ENCODE assay signal across 1 cellular context in the genomic region with DNA sequence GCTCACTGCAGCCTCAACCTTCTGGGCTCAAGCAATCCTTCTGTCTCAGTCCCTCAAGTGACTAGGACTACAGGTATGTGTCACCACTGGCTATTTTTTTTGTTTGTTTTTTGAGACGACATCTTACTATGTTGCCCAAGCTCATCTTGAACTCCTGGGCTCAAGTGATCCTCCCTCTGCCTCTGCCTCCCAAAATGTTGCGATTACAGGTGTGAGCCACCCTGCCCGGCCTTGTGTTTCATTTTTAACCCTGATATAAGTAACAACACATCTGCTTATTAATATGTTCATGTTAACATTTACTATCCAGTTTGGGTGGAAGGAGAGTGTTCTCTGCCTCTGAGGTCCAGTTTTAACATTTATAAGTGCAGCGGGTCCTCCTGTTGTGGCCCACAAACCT.
TF ChIP-seq lines count a peak whose summit lies in the region.

No MANE protein-coding gene starts in this region.

TF ChIP-seq in HepG2, 621 proteins besides CTCF, POLR2A, EP300 and RAD21:
- TF ChIP-seq ZNF761 (CRISPR knock-in tag; conservative IDR thresholded peaks at IDR 0.05) (no peak), SALL1 (CRISPR knock-in tag; IDR thresholded peaks at IDR 0.05) (peak; percentile 35; the same call in 1 of the 2 replicates), ZBTB1 (CRISPR knock-in tag; IDR thresholded peaks at IDR 0.05; ENCODE audit: borderline replicate concordance) (no peak), FIP1L1 (IDR thresholded peaks at IDR 0.05; ENCODE audit: borderline replicate concordance, insufficient read depth, low read depth, low read length) (no peak), ZNF501 (CRISPR knock-in tag; IDR thresholded peaks at IDR 0.05) (peak; percentile 38; the same call in 1 of the 2 replicates), ZNF335 (CRISPR knock-in tag; IDR thresholded peaks at IDR 0.05) (0 out of 2 replicates have a peak, but pooled peaks have one; percentile 10), ARID2 (CRISPR knock-in tag; IDR thresholded peaks at IDR 0.05; ENCODE audit: borderline replicate concordance) (peak; percentile 16; the same call in 1 of the 2 replicates), ATF1 (CRISPR knock-in tag; IDR thresholded peaks at IDR 0.05) (no peak), ZNF44 (CRISPR knock-in tag; IDR thresholded peaks at IDR 0.05) (no peak), THYN1 (CRISPR knock-in tag; IDR thresholded peaks at IDR 0.05; ENCODE audit: borderline replicate concordance, low read depth) (no peak), TGIF2 (CRISPR knock-in tag; IDR thresholded peaks at IDR 0.05) (no peak), ZNF431 (CRISPR knock-in tag; IDR thresholded peaks at IDR 0.05; ENCODE audit: borderline replicate concordance, low read depth) (no peak), ZNF572 (CRISPR knock-in tag; IDR thresholded peaks at IDR 0.05) (no peak), ZNF556 (CRISPR knock-in tag; IDR thresholded peaks at IDR 0.05; ENCODE audit: borderline replicate concordance) (0 out of 2 replicates have a peak, but pooled peaks have one; percentile 27), ZMYM3 (CRISPR knock-in tag; IDR thresholded peaks at IDR 0.05) (peak; percentile 51; the same call in 1 of the 2 replicates), ZC3H13 (CRISPR knock-in tag; IDR thresholded peaks at IDR 0.05) (peak; percentile 57; the same call in 1 of the 2 replicates), BCL6 (CRISPR knock-in tag; IDR thresholded peaks at IDR 0.05) (no peak), ZFX (CRISPR knock-in tag; IDR thresholded peaks at IDR 0.05; ENCODE audit: low read depth) (no peak), DPF2 (CRISPR knock-in tag; IDR thresholded peaks at IDR 0.05; ENCODE audit: borderline replicate concordance, low read depth) (0 out of 2 replicates have a peak, but pooled peaks have one; percentile 12), HDAC1 (CRISPR knock-in tag; IDR thresholded peaks at IDR 0.05) (0 out of 2 replicates have a peak, but pooled peaks have one; percentile 29), ZNF460 (CRISPR knock-in tag; IDR thresholded peaks at IDR 0.05; ENCODE audit: borderline replicate concordance) (peak; percentile 64; the same call in 1 of the 2 replicates), NFATC3 (CRISPR knock-in tag; IDR thresholded peaks at IDR 0.05) (no peak), FOSL2 (CRISPR knock-in tag; IDR thresholded peaks at IDR 0.05) (peak; percentile 41)
- TF ChIP-seq, protein P1, sequence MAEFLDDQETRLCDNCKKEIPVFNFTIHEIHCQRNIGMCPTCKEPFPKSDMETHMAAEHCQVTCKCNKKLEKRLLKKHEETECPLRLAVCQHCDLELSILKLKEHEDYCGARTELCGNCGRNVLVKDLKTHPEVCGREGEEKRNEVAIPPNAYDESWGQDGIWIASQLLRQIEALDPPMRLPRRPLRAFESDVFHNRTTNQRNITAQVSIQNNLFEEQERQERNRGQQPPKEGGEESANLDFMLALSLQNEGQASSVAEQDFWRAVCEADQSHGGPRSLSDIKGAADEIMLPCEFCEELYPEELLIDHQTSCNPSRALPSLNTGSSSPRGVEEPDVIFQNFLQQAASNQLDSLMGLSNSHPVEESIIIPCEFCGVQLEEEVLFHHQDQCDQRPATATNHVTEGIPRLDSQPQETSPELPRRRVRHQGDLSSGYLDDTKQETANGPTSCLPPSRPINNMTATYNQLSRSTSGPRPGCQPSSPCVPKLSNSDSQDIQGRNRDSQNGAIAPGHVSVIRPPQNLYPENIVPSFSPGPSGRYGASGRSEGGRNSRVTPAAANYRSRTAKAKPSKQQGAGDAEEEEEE (CRISPR knock-in tag; IDR thresholded peaks at IDR 0.05; ENCODE audit: borderline replicate concordance) = 0 out of 2 replicates have a peak, but pooled peaks have one; percentile 36
- TF ChIP-seq, protein P2, sequence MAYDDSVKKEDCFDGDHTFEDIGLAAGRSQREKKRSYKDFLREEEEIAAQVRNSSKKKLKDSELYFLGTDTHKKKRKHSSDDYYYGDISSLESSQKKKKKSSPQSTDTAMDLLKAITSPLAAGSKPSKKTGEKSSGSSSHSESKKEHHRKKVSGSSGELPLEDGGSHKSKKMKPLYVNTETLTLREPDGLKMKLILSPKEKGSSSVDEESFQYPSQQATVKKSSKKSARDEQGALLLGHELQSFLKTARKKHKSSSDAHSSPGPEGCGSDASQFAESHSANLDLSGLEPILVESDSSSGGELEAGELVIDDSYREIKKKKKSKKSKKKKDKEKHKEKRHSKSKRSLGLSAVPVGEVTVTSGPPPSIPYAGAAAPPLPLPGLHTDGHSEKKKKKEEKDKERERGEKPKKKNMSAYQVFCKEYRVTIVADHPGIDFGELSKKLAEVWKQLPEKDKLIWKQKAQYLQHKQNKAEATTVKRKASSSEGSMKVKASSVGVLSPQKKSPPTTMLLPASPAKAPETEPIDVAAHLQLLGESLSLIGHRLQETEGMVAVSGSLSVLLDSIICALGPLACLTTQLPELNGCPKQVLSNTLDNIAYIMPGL (CRISPR knock-in tag; IDR thresholded peaks at IDR 0.05; ENCODE audit: borderline replicate concordance in 1 of 2, low read depth in 1 of 2) = 0 out of 4 replicates have a peak, but pooled peaks of 1 of the 2 experiments have one; percentile 20
- TF ChIP-seq, protein P3, sequence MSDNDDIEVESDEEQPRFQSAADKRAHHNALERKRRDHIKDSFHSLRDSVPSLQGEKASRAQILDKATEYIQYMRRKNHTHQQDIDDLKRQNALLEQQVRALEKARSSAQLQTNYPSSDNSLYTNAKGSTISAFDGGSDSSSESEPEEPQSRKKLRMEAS (IDR thresholded peaks at IDR 0.05) = peak; percentile 8; the same call in 1 of the 2 replicates
- TF ChIP-seq, protein P4, sequence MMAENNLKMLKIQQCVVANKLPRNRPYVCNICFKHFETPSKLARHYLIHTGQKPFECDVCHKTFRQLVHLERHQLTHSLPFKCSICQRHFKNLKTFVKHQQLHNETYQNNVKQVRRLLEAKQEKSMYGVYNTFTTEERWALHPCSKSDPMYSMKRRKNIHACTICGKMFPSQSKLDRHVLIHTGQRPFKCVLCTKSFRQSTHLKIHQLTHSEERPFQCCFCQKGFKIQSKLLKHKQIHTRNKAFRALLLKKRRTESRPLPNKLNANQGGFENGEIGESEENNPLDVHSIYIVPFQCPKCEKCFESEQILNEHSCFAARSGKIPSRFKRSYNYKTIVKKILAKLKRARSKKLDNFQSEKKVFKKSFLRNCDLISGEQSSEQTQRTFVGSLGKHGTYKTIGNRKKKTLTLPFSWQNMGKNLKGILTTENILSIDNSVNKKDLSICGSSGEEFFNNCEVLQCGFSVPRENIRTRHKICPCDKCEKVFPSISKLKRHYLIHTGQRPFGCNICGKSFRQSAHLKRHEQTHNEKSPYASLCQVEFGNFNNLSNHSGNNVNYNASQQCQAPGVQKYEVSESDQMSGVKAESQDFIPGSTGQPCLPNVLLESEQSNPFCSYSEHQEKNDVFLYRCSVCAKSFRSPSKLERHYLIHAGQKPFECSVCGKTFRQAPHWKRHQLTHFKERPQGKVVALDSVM (CRISPR knock-in tag; IDR thresholded peaks at IDR 0.05) = peak; percentile 55
- TF ChIP-seq, protein P5, sequence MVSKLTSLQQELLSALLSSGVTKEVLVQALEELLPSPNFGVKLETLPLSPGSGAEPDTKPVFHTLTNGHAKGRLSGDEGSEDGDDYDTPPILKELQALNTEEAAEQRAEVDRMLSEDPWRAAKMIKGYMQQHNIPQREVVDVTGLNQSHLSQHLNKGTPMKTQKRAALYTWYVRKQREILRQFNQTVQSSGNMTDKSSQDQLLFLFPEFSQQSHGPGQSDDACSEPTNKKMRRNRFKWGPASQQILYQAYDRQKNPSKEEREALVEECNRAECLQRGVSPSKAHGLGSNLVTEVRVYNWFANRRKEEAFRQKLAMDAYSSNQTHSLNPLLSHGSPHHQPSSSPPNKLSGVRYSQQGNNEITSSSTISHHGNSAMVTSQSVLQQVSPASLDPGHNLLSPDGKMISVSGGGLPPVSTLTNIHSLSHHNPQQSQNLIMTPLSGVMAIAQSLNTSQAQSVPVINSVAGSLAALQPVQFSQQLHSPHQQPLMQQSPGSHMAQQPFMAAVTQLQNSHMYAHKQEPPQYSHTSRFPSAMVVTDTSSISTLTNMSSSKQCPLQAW (CRISPR knock-in tag; IDR thresholded peaks at IDR 0.05) = no peak
- TF ChIP-seq, protein P6, sequence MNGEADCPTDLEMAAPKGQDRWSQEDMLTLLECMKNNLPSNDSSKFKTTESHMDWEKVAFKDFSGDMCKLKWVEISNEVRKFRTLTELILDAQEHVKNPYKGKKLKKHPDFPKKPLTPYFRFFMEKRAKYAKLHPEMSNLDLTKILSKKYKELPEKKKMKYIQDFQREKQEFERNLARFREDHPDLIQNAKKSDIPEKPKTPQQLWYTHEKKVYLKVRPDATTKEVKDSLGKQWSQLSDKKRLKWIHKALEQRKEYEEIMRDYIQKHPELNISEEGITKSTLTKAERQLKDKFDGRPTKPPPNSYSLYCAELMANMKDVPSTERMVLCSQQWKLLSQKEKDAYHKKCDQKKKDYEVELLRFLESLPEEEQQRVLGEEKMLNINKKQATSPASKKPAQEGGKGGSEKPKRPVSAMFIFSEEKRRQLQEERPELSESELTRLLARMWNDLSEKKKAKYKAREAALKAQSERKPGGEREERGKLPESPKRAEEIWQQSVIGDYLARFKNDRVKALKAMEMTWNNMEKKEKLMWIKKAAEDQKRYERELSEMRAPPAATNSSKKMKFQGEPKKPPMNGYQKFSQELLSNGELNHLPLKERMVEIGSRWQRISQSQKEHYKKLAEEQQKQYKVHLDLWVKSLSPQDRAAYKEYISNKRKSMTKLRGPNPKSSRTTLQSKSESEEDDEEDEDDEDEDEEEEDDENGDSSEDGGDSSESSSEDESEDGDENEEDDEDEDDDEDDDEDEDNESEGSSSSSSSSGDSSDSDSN (CRISPR knock-in tag; IDR thresholded peaks at IDR 0.05) = 0 out of 2 replicates have a peak, but pooled peaks have one; percentile 7
- TF ChIP-seq, protein P7, sequence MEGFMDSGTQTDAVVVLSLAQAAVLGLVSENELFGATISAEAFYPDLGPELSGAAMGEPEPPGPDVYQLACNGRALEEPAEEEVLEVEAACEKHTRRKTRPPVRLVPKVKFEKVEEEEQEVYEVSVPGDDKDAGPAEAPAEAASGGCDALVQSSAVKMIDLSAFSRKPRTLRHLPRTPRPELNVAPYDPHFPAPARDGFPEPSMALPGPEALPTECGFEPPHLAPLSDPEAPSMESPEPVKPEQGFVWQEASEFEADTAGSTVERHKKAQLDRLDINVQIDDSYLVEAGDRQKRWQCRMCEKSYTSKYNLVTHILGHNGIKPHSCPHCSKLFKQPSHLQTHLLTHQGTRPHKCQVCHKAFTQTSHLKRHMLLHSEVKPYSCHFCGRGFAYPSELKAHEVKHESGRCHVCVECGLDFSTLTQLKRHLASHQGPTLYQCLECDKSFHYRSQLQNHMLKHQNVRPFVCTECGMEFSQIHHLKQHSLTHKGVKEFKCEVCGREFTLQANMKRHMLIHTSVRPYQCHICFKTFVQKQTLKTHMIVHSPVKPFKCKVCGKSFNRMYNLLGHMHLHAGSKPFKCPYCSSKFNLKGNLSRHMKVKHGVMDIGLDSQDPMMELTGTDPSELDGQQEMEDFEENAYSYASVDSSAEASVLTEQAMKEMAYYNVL (CRISPR knock-in tag; IDR thresholded peaks at IDR 0.05; ENCODE audit: borderline replicate concordance) = no peak
